Comparison of ENCODE assay signal across 24 cellular contexts in the genomic region with DNA sequence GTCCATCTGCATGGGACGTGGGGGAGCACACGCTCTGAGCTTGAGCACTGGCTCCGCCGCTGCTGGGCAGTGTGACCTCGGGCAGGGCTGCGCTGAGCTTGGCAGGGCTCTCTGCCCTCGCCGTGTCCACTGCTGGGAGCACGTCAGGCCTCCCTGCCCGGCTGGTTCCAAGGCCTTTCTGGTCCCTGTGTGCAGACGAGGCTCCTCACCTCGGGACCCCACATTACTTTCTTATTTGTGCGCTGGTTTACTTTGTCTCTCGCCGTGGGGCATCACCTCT. TPM values are rescaled to one million over a fixed set of nuclear protein-coding genes. Genes with fewer than 3 reads are reported as not detected.
DNase-seq lines count a peak whose midpoint lies in the region; ATAC-seq and TF ChIP-seq lines count a peak whose summit lies in the region.
"Had no signal": no experiment of that assay in that cellular context is flagged by ENCODE, and none has a peak within 500 bp of the region (broad histone marks: within the 10 kb centered on the region; RNA-seq: fewer than 3 reads in every experiment).

No MANE protein-coding gene starts in this region.

- no peak overlapping the region for H3K4me3 Mint-ChIP-seq in effector memory CD8-positive, alpha-beta T cell
- no peak overlapping the region for H3K4me3 Mint-ChIP-seq in activated T-helper 2 cell treated with anti-CD3 and anti-CD28 coated beads, Interferon-gamma antibody, Interleukin-2, Interleukin-4, amounts not matched to agents 10 μg/mL and 5 μg/mL and 100 μg/mL, durations not matched to agents 14 hours and 24 hours and 36 hours (ENCODE audit: low read depth)
- H3K4me3 Mint-ChIP-seq: CD8-positive, alpha-beta memory T cell; T-helper 2 cell treated with Interferon-gamma antibody and Interleukin-4, amounts not matched to agents 5 μg/mL and 100 μg/mL, for 36 hours had no signal

- peaks cover 9% of the 10 kb centered on the region for H3K36me3 Mint-ChIP-seq in effector memory CD8-positive, alpha-beta T cell (ENCODE audit: insufficient read depth)
- no peaks in the 10 kb centered on the region for H3K36me3 Mint-ChIP-seq in activated T-helper 2 cell treated with anti-CD3 and anti-CD28 coated beads, Interferon-gamma antibody, Interleukin-2, Interleukin-4, amounts not matched to agents 10 μg/mL and 5 μg/mL and 100 μg/mL, durations not matched to agents 14 hours and 24 hours and 36 hours (ENCODE audit: low read depth)
- H3K36me3 Mint-ChIP-seq: activated naive CD4-positive, alpha-beta T cell treated with anti-CD3 and anti-CD28 coated beads, Interleukin-2, amount 50 U/mL, for 72 hours; CD8-positive, alpha-beta memory T cell had no signal

- H3K4me3 ChIP-seq in BLaER1 = no peak overlapping the region
- H3K4me3 ChIP-seq in right lobe of liver = peak overlapping the region in 1 of 3 donors; percentile 11
- no peak overlapping the region for H3K4me3 ChIP-seq in spleen
- H3K4me3 ChIP-seq: GM12878, upper lobe of right lung had no signal

- H4K20me1 ChIP-seq in BLaER1 = peaks cover 99% of the 10 kb centered on the region

- no peaks in the 10 kb centered on the region for H3K27me3 Mint-ChIP-seq in effector memory CD8-positive, alpha-beta T cell
- no peaks in the 10 kb centered on the region for H3K27me3 Mint-ChIP-seq in activated T-helper 2 cell treated with anti-CD3 and anti-CD28 coated beads, Interferon-gamma antibody, Interleukin-2, Interleukin-4, amounts not matched to agents 10 μg/mL and 5 μg/mL and 100 μg/mL, durations not matched to agents 14 hours and 24 hours and 36 hours (ENCODE audit: low read depth)
- H3K27me3 Mint-ChIP-seq: CD8-positive, alpha-beta memory T cell; progenitor cell of endocrine pancreas had no signal

- peaks cover 11 to 33% of the 10 kb centered on the region in 2 donors for H3K4me1 Mint-ChIP-seq in effector memory CD8-positive, alpha-beta T cell (ENCODE audit: low read depth in 2 of 2)
- H3K4me1 Mint-ChIP-seq in activated T-helper 2 cell treated with anti-CD3 and anti-CD28 coated beads, Interferon-gamma antibody, Interleukin-2, Interleukin-4, amounts not matched to agents 10 μg/mL and 5 μg/mL and 100 μg/mL, durations not matched to agents 14 hours and 24 hours and 36 hours (ENCODE audit: low read depth) = no peaks in the 10 kb centered on the region

- H3K9ac ChIP-seq in BLaER1 = peak overlapping the region; percentile 19; the same call in 1 of the 2 replicates

- intact Hi-C loops in right lobe of liver (cut with DNase I) = no loop called here
- intact Hi-C loops in spleen (cut with DNase I; ENCODE audit: low total_unique reads) = no loop called here
- intact Hi-C loops in activated T-helper 2 cell treated with anti-CD3 and anti-CD28 coated beads, Interferon-gamma antibody, Interleukin-2, Interleukin-4, amounts not matched to agents 10 μg/mL and 5 μg/mL and 100 μg/mL, durations not matched to agents 14 hours and 24 hours and 36 hours (cut with micrococcal nuclease) = no loop called here

- H3K36me3 ChIP-seq in BLaER1 (peaks cover 3% of the 10 kb centered on the region; the same call in 1 of the 2 replicates), right lobe of liver (no peaks in the 10 kb centered on the region), spleen (no peaks in the 10 kb centered on the region)
- H3K36me3 ChIP-seq: upper lobe of right lung had no signal

- H3K27ac Mint-ChIP-seq in effector memory CD8-positive, alpha-beta T cell = peak overlapping the region in 1 of 2 donors; percentile 82
- no peak overlapping the region for H3K27ac Mint-ChIP-seq in activated T-helper 2 cell treated with anti-CD3 and anti-CD28 coated beads, Interferon-gamma antibody, Interleukin-2, Interleukin-4, amounts not matched to agents 10 μg/mL and 5 μg/mL and 100 μg/mL, durations not matched to agents 14 hours and 24 hours and 36 hours
- H3K27ac Mint-ChIP-seq: CD8-positive, alpha-beta memory T cell; T-helper 2 cell treated with Interferon-gamma antibody and Interleukin-4, amounts not matched to agents 5 μg/mL and 100 μg/mL, for 36 hours had no signal

- TF ChIP-seq POLR2A in right lobe of liver (IDR thresholded peaks at IDR 0.05) = no peak
- TF ChIP-seq POLR2A in spleen (IDR thresholded peaks at IDR 0.05) = no peak

- no peaks in the 10 kb centered on the region for H3K27me3 ChIP-seq in BLaER1
- H3K27me3 ChIP-seq in right lobe of liver = no peaks in the 10 kb centered on the region
- no peaks in the 10 kb centered on the region for H3K27me3 ChIP-seq in spleen (replicated peaks in 1 of 7)
- H3K27me3 ChIP-seq: upper lobe of right lung had no signal

- H3K9me3 ChIP-seq in BLaER1 (no peaks in the 10 kb centered on the region), right lobe of liver (no peaks in the 10 kb centered on the region), spleen (no peaks in the 10 kb centered on the region)
- H3K9me3 ChIP-seq: upper lobe of right lung had no signal

- peak; percentile 17 to 44 (median 28) for ATAC-seq in right lobe of liver
- no peak for ATAC-seq in effector memory CD8-positive, alpha-beta T cell (replicated peaks)
- ATAC-seq: activated naive CD4-positive, alpha-beta T cell treated with anti-CD3 and anti-CD28 coated beads, Interleukin-2, amount 50 U/mL, for 72 hours; GM12878; sciatic nerve; upper lobe of right lung had no signal

- DNase-seq in right lobe of liver (peak; percentile 76 to 89 (median 88)), spleen (no peak), HPDE6-E6E7 (ENCODE audit: extremely low spot score) (no peak)
- DNase-seq in effector memory CD8-positive, alpha-beta T cell = no peak
- no peak for DNase-seq in activated CD4-positive, alpha-beta T cell treated with anti-CD3 and anti-CD28 coated beads, Interleukin-2, amount 50 U/mL, for 4 hours
- no peak for DNase-seq in activated T-helper 2 cell treated with anti-CD3 and anti-CD28 coated beads, Interferon-gamma antibody, Interleukin-2, Interleukin-4, amounts not matched to agents 10 μg/mL and 5 μg/mL and 100 μg/mL, durations not matched to agents 14 hours and 24 hours and 36 hours (ENCODE audit: low spot score)
- DNase-seq: activated CD4-positive, alpha-beta T cell treated with anti-CD3 and anti-CD28 coated beads for 48 hours; activated CD8-positive, alpha-beta memory T cell treated with anti-CD3 and anti-CD28 coated beads for 24 hours; activated effector memory CD4-positive, alpha-beta T cell treated with Interleukin-2 at 50 U/mL for 16 hours; activated T-cell treated with anti-CD3 and anti-CD28 coated beads for 4 hours; CD8-positive, alpha-beta memory T cell; MV-4-11; NCI-H1436; NCI-H226; SHP77; stimulated activated CD4-positive, alpha-beta T cell treated with anti-CD3 and anti-CD28 coated beads, Interleukin-4, amount 100 ng/mL, for 24 hours; upper lobe of right lung had no signal

- TF ChIP-seq CTCF in VCaP (conservative IDR thresholded peaks at IDR 0.05) = no peak
- no peak for TF ChIP-seq CTCF in right lobe of liver (IDR thresholded peaks at IDR 0.05)
- no peak for TF ChIP-seq CTCF in spleen (IDR thresholded peaks at IDR 0.05 in 8 of 11, conservative IDR thresholded peaks at IDR 0.05 in 3 of 11)

- H3K27ac ChIP-seq in BLaER1 = peak overlapping the region; percentile 35
- peak overlapping the region; percentile 47 for H3K27ac ChIP-seq in VCaP
- H3K27ac ChIP-seq in right lobe of liver = peak overlapping the region; percentile 94 to 96 (median 94)
- peak overlapping the region in 6 of 8 donors; percentile 13 to 98 (median 93) for H3K27ac ChIP-seq in spleen

- H3K4me1 ChIP-seq in BLaER1 (peaks cover 94% of the 10 kb centered on the region), right lobe of liver (peaks cover 2 to 91% (median 66%) of the 10 kb centered on the region in 4 donors), spleen (peaks cover 27 to 95% (median 81%) of the 10 kb centered on the region in 6 donors)

- H3K4me2 ChIP-seq in BLaER1 = peak overlapping the region; percentile 51

- 23% methylated on average over 10 of the region's 15 CpGs for WGBS in right lobe of liver (ENCODE audit: insufficient coverage, low coverage, low lambda C conversion rate, missing lambda C conversion rate)
- WGBS in spleen, 5 donors = 80 to 89% (median 84%) methylated on average over 10 to 15 of the region's 15 CpGs

- H3K9me3 Mint-ChIP-seq in effector memory CD8-positive, alpha-beta T cell = no peaks in the 10 kb centered on the region
- no peaks in the 10 kb centered on the region for H3K9me3 Mint-ChIP-seq in activated T-helper 2 cell treated with anti-CD3 and anti-CD28 coated beads, Interferon-gamma antibody, Interleukin-2, Interleukin-4, amounts not matched to agents 10 μg/mL and 5 μg/mL and 100 μg/mL, durations not matched to agents 14 hours and 24 hours and 36 hours
- H3K9me3 Mint-ChIP-seq: activated naive CD4-positive, alpha-beta T cell treated with anti-CD3 and anti-CD28 coated beads, Interleukin-2, amount 50 U/mL, for 72 hours; CD8-positive, alpha-beta memory T cell; T-helper 2 cell treated with Interferon-gamma antibody and Interleukin-4, amounts not matched to agents 5 μg/mL and 100 μg/mL, for 36 hours had no signal

RNA-seq across cellular contexts. Expression of a gene that starts 43.9 kb away (rescaled TPM):
- total RNA-seq in right lobe of liver = 100 to 1,000 TPM; 105 to 165 (median 131) TPM
- 100 to 1,000 TPM in 2 of 7 donors, 10 to 100 TPM in 5; 67.7 to 116 (median 95.6) TPM for total RNA-seq in spleen
- 10 to 100 TPM; 10.9 to 40.4 (median 11.9) TPM for polyA plus RNA-seq in spleen
- 22.8 and 22.9 TPM in 2 replicates for total RNA-seq in activated T-helper 2 cell treated with anti-CD3 and anti-CD28 coated beads, Interferon-gamma antibody, Interleukin-2, Interleukin-4, amounts not matched to agents 10 μg/mL and 5 μg/mL and 100 μg/mL, durations not matched to agents 14 hours and 24 hours and 36 hours

Comparison
In these comparisons a context has a peak if more than half of its experiments do, and no peak if none do; other contexts are left out.
1. H3K27ac ChIP-seq: peak in every context shown above with its lines; median percentile 94 in right lobe of liver; 93 in spleen; 47 in VCaP; 35 in BLaER1.
2. DNase-seq: peak in right lobe of liver (3 of 3); none in spleen (single experiment), effector memory CD8-positive, alpha-beta T cell (0 of 3), activated CD4-positive, alpha-beta T cell treated with anti-CD3 and anti-CD28 coated beads, Interleukin-2, amount 50 U/mL, for 4 hours (0 of 2), HPDE6-E6E7 (single experiment) and activated T-helper 2 cell treated with anti-CD3 and anti-CD28 coated beads, Interferon-gamma antibody, Interleukin-2, Interleukin-4, amounts not matched to agents 10 μg/mL and 5 μg/mL and 100 μg/mL, durations not matched to agents 14 hours and 24 hours and 36 hours (single experiment).